In the genomic region with DNA sequence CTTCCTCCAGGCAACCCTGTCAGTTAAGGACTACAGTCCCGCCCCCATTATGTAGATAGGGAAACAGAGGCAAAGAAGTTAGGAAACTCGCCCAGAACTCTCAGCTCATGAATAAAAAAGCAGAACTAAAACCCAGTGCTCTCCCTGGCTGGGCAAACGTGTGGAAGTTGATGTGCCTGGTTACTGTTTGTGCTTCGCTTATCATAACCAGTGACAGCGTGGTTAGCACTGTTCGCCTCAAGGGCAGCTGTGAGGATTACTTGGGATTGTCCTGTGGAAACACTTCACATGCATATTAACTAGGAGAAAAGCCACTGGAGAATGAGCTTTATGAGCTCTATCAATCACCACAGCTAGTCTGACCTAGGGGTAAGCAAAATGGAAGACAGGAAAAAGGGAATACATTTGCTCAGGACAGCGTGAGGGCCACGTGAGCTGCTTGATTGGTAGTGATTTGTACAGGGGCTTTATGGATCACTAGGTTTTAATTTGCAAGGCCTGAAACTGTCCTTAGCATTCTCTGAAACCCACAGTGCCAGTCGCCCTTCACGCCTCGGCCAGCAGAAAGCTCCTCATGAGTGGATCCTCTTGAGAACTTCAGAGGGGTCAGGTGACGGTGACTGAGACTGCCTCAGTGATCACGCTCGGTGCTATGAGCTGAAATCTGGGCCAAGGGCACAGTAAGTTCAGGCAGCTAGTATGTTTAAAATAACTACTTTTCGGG, we compare ENCODE assay signal across 2 cellular contexts.
TF ChIP-seq lines count a peak whose summit lies in the region.

No MANE protein-coding gene starts in this region.

TF ChIP-seq in A549, 52 proteins besides CTCF, POLR2A, EP300 and RAD21:
- TF ChIP-seq, protein P1, sequence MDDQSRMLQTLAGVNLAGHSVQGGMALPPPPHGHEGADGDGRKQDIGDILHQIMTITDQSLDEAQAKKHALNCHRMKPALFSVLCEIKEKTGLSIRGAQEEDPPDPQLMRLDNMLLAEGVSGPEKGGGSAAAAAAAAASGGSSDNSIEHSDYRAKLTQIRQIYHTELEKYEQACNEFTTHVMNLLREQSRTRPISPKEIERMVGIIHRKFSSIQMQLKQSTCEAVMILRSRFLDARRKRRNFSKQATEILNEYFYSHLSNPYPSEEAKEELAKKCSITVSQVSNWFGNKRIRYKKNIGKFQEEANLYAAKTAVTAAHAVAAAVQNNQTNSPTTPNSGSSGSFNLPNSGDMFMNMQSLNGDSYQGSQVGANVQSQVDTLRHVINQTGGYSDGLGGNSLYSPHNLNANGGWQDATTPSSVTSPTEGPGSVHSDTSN (IDR thresholded peaks at IDR 0.05): no peak
- TF ChIP-seq POLR2AphosphoS2 (conservative IDR thresholded peaks at IDR 0.05; ENCODE audit: low read length) (no peak), SMC3 (IDR thresholded peaks at IDR 0.05) (no peak), BHLHE40 (IDR thresholded peaks at IDR 0.05; ENCODE audit: low read depth, low read length) (no peak), NPAS2 (CRISPR knock-in tag; IDR thresholded peaks at IDR 0.05; ENCODE audit: borderline replicate concordance) (no peak)
- TF ChIP-seq, protein P2, sequence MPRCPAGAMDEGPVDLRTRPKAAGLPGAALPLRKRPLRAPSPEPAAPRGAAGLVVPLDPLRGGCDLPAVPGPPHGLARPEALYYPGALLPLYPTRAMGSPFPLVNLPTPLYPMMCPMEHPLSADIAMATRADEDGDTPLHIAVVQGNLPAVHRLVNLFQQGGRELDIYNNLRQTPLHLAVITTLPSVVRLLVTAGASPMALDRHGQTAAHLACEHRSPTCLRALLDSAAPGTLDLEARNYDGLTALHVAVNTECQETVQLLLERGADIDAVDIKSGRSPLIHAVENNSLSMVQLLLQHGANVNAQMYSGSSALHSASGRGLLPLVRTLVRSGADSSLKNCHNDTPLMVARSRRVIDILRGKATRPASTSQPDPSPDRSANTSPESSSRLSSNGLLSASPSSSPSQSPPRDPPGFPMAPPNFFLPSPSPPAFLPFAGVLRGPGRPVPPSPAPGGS (IDR thresholded peaks at IDR 0.05): no peak
- TF ChIP-seq, protein P3, sequence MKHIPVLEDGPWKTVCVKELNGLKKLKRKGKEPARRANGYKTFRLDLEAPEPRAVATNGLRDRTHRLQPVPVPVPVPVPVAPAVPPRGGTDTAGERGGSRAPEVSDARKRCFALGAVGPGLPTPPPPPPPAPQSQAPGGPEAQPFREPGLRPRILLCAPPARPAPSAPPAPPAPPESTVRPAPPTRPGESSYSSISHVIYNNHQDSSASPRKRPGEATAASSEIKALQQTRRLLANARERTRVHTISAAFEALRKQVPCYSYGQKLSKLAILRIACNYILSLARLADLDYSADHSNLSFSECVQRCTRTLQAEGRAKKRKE (CRISPR knock-in tag; IDR thresholded peaks at IDR 0.05; ENCODE audit: low read depth): no peak
TF ChIP-seq in A549: peak in this region for 0.

TF ChIP-seq in IMR-90, 13 proteins besides CTCF, POLR2A, EP300 and RAD21 (continued from another document):
- TF ChIP-seq MXI1 (IDR thresholded peaks at IDR 0.05; ENCODE audit: borderline replicate concordance, low read depth, low read length) (no peak), MAZ (IDR thresholded peaks at IDR 0.05; ENCODE audit: borderline replicate concordance, low read depth, low read length) (no peak), CHD1 (IDR thresholded peaks at IDR 0.05; ENCODE audit: low read depth, low read length) (no peak), RCOR1 (IDR thresholded peaks at IDR 0.05; ENCODE audit: insufficient replicate concordance, low read length) (no peak), CEBPB (IDR thresholded peaks at IDR 0.05; ENCODE audit: low read depth, low read length) (no peak)
TF ChIP-seq in IMR-90: peak in this region for 0.
